18 cellular contexts compared by ENCODE assay signal in genomic region chrX:70969635-70970481, GRCh38. TPM values are rescaled to one million over a fixed set of nuclear protein-coding genes. Genes with fewer than 3 reads are reported as not detected.
A peak's percentile ranks its signal among the peaks of the same experiment; 100 is the strongest.
DNase-seq lines count a peak whose midpoint lies in the region; ATAC-seq and TF ChIP-seq lines count a peak whose summit lies in the region.
"Had no signal": no experiment of that assay in that cellular context is flagged by ENCODE, and none has a peak within 500 bp of the region (broad histone marks: within the 10 kb centered on the region; RNA-seq: fewer than 3 reads in every experiment).

No MANE protein-coding gene starts in this region.

- H4K20me1 ChIP-seq in mammary epithelial cell (ENCODE audit: insufficient read depth, low read length) = no peaks in the 10 kb centered on the region

- H3K9me3 ChIP-seq in mammary epithelial cell (replicated peaks; ENCODE audit: insufficient read depth, low read length) = no peaks in the 10 kb centered on the region
- H3K9me3 ChIP-seq: Peyer's patch, thyroid gland had no signal

- no peaks in the 10 kb centered on the region for H3K79me2 ChIP-seq in mammary epithelial cell (ENCODE audit: insufficient read depth, low read length)

- no peak overlapping the region for H3K9ac ChIP-seq in mammary epithelial cell (ENCODE audit: insufficient read depth, low read length)

- H3K27ac ChIP-seq in mammary epithelial cell (ENCODE audit: insufficient read depth, low read depth, low read length) = no peak overlapping the region
- H3K27ac ChIP-seq: Peyer's patch, thyroid gland had no signal

- H3K4me2 ChIP-seq in mammary epithelial cell (ENCODE audit: insufficient read depth, low read depth, low read length) = no peak overlapping the region

- CTCF ChIA-PET in mammary epithelial cell (lab: Charles Lee; ENCODE audit: low non-redundant PET) (interaction anchor here (0.6 to 1.0 kb wide), 2 partner anchors 54 to 200 kb away, joined by 5 to 38 read pairs; no protein-coding TSS in a partner anchor), MCF 10A (lab: Yijun Ruan, JAX) (interaction anchor here (0.6 to 3.3 kb wide), 22 partner anchors 8 to 830 kb away, joined by 3 to 68 read pairs (median 4); no protein-coding TSS in a partner anchor)

- no peak for TF ChIP-seq CTCF in mammary epithelial cell (conservative IDR thresholded peaks at IDR 0.05 in 1 of 2, IDR thresholded peaks at IDR 0.05 in 1 of 2; ENCODE audit: extremely low read depth in 1 of 2, insufficient read depth in 1 of 2, low read depth in 1 of 2, low read length in 2 of 2)
- TF ChIP-seq CTCF in MCF 10A (IDR thresholded peaks at IDR 0.05; ENCODE audit: unreplicated experiment) = no peak
- TF ChIP-seq CTCF in NB4 (IDR thresholded peaks at IDR 0.05; ENCODE audit: low read depth, low read length) = no peak

- DNase-seq in mammary epithelial cell (no peak), MCF 10A (ENCODE audit: unreplicated experiment) (no peak), NB4 (ENCODE audit: low read depth) (peak; percentile 2), GDM1 (lab: John Stamatoyannopoulos, UW) (no peak), NCI-H1436 (lab: John Stamatoyannopoulos, UW) (no peak), GOT3 (lab: John Stamatoyannopoulos, UW) (no peak), ureter (ENCODE audit: low spot score) (no peak)
- DNase-seq in central memory CD8-positive, alpha-beta T cell (ENCODE audit: low spot score in 2 of 2) = no peak
- DNase-seq: caudate nucleus, H7, islet precursor cell, NCI-H1417 treated with DMSO at 0.1 percent for 48 hours, NCI-H446, Peyer's patch, thyroid gland had no signal

- H3K4me3 ChIP-seq in mammary epithelial cell (replicated peaks in 1 of 3; ENCODE audit: insufficient read depth in 1 of 3, low read depth in 2 of 3, low read length in 3 of 3) (no peak overlapping the region), NB4 (ENCODE audit: low read depth, low read length) (no peak overlapping the region)
- H3K4me3 ChIP-seq: Peyer's patch, thyroid gland had no signal

- H3K36me3 Mint-ChIP-seq in MCF 10A (ENCODE audit: insufficient read depth, unreplicated experiment) = no peaks in the 10 kb centered on the region
- H3K36me3 Mint-ChIP-seq in central memory CD8-positive, alpha-beta T cell (ENCODE audit: insufficient read depth) = no peaks in the 10 kb centered on the region
- H3K36me3 Mint-ChIP-seq: activated naive CD4-positive, alpha-beta T cell treated with anti-CD3 and anti-CD28 coated beads, Interleukin-2, amount 50 U/mL, for 72 hours had no signal

- H3K9me3 Mint-ChIP-seq in MCF 10A (ENCODE audit: unreplicated experiment) = no peaks in the 10 kb centered on the region
- no peaks in the 10 kb centered on the region for H3K9me3 Mint-ChIP-seq in central memory CD8-positive, alpha-beta T cell
- H3K9me3 Mint-ChIP-seq: activated naive CD4-positive, alpha-beta T cell treated with anti-CD3 and anti-CD28 coated beads, Interleukin-2, amount 50 U/mL, for 72 hours had no signal

- BruUV-seq in mammary epithelial cell (replicated peaks; lab: Mats Ljungman, UMichigan) (no TSS peak), MCF 10A (replicated peaks; lab: Mats Ljungman, UMichigan) (no TSS peak)

- peak overlapping the region; percentile 61 for H2AFZ ChIP-seq in mammary epithelial cell (ENCODE audit: low read depth, low read length)

- ATAC-seq in central memory CD8-positive, alpha-beta T cell (replicated peaks; ENCODE audit: extremely low read depth, poor library complexity, severe bottlenecking) = no peak
- ATAC-seq: activated naive CD4-positive, alpha-beta T cell treated with anti-CD3 and anti-CD28 coated beads, Interleukin-2, amount 50 U/mL, for 72 hours; sciatic nerve had no signal

- no peaks in the 10 kb centered on the region for H3K36me3 ChIP-seq in mammary epithelial cell (ENCODE audit: insufficient read depth, low read length)
- H3K36me3 ChIP-seq: Peyer's patch, thyroid gland had no signal

- H3K4me3 Mint-ChIP-seq in MCF 10A (ENCODE audit: unreplicated experiment) = no peak overlapping the region
- peak overlapping the region; percentile 27 for H3K4me3 Mint-ChIP-seq in central memory CD8-positive, alpha-beta T cell

- in situ Hi-C loops in mammary epithelial cell (cut with MboI; ENCODE audit: low sequenced_read_pairs in 2 of 2) = loop anchor here in 1 of 2 donors (25.0 kb wide), 1 partner anchor 208 kb away; no protein-coding TSS in a partner anchor

- H3K27me3 ChIP-seq in mammary epithelial cell (ENCODE audit: insufficient read depth, low read length) = no peaks in the 10 kb centered on the region
- H3K27me3 ChIP-seq: Peyer's patch, thyroid gland had no signal

- intact Hi-C loops in mammary epithelial cell (cut with micrococcal nuclease) (loop anchor here (1.0 kb wide), 2 partner anchors 159 to 209 kb away; no protein-coding TSS in a partner anchor), MCF 10A (cut with micrococcal nuclease) (no loop called here)

- peaks cover 18% of the 10 kb centered on the region for H3K27me3 Mint-ChIP-seq in MCF 10A (ENCODE audit: insufficient read depth, unreplicated experiment)
- peaks cover 7% of the 10 kb centered on the region for H3K27me3 Mint-ChIP-seq in central memory CD8-positive, alpha-beta T cell

- no peak overlapping the region for H3K27ac Mint-ChIP-seq in MCF 10A (ENCODE audit: low read depth, unreplicated experiment)
- H3K27ac Mint-ChIP-seq in central memory CD8-positive, alpha-beta T cell (ENCODE audit: low read depth) = no peak overlapping the region
- H3K27ac Mint-ChIP-seq: activated naive CD4-positive, alpha-beta T cell treated with anti-CD3 and anti-CD28 coated beads, Interleukin-2, amount 50 U/mL, for 72 hours had no signal

- no peak for TF ChIP-seq POLR2A in NB4 (IDR thresholded peaks at IDR 0.05; ENCODE audit: extremely low read depth, insufficient read length)

- dilution Hi-C loops in mammary epithelial cell (cut with HindIII; ENCODE audit: low sequenced_read_pairs) = no loop called here

- POLR2A ChIA-PET in MCF 10A (lab: Yijun Ruan, JAX) = interaction anchor here (0.6 to 1.0 kb wide), 2 partner anchors 31 to 98 kb away, joined by 3 read pairs; no protein-coding TSS in a partner anchor

- WGBS in mammary epithelial cell (ENCODE audit: low coverage, missing lambda C conversion rate) = 50% methylated on average over 11 of the region's 12 CpGs

- H3K4me1 Mint-ChIP-seq in MCF 10A (ENCODE audit: insufficient read depth, unreplicated experiment) = no peaks in the 10 kb centered on the region
- H3K4me1 Mint-ChIP-seq in central memory CD8-positive, alpha-beta T cell = peaks cover 6% of the 10 kb centered on the region

- no peaks in the 10 kb centered on the region for H3K4me1 ChIP-seq in mammary epithelial cell (ENCODE audit: insufficient read depth, low read length)
- H3K4me1 ChIP-seq: Peyer's patch, thyroid gland had no signal

RNA-seq across cellular contexts. Expression of gene SLC7A3, which starts 39.0 kb away (rescaled TPM):
- total RNA-seq in mammary epithelial cell = not detected
- polyA plus RNA-seq in mammary epithelial cell = not detected
- not detected for polyA minus RNA-seq in mammary epithelial cell
- total RNA-seq in MCF 10A (2022) = not detected in 2 replicates
- 0.21 TPM for total RNA-seq in ureter
- total RNA-seq: IMR-90, Peyer's patch had no signal
- polyA plus RNA-seq: IMR-90 had no signal
